1 cellular context compared by ENCODE assay signal in the genomic region with DNA sequence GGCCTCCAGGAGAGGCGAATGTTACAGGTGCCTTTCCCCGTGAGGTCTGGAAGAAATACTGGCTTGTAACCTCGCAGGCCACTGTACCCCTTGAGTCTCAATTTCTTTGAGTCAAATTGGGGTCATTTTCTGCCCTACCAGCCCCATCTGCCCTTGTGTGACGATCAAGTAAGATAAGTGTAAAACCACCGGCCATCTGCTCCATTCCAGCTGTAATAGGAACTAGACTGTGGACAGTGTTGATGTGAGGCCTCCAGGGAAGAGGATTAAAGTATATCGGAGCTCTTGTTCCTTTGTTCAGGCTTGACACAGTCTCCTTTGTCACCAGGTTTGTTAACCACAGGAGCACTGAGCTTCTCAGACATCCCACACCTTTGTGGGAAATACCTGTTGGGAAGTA.
TF ChIP-seq lines count a peak whose summit lies in the region.

No MANE protein-coding gene starts in this region.

TF ChIP-seq in HCT116, 20 proteins besides CTCF, POLR2A, EP300 and RAD21:
- TF ChIP-seq, protein P1, sequence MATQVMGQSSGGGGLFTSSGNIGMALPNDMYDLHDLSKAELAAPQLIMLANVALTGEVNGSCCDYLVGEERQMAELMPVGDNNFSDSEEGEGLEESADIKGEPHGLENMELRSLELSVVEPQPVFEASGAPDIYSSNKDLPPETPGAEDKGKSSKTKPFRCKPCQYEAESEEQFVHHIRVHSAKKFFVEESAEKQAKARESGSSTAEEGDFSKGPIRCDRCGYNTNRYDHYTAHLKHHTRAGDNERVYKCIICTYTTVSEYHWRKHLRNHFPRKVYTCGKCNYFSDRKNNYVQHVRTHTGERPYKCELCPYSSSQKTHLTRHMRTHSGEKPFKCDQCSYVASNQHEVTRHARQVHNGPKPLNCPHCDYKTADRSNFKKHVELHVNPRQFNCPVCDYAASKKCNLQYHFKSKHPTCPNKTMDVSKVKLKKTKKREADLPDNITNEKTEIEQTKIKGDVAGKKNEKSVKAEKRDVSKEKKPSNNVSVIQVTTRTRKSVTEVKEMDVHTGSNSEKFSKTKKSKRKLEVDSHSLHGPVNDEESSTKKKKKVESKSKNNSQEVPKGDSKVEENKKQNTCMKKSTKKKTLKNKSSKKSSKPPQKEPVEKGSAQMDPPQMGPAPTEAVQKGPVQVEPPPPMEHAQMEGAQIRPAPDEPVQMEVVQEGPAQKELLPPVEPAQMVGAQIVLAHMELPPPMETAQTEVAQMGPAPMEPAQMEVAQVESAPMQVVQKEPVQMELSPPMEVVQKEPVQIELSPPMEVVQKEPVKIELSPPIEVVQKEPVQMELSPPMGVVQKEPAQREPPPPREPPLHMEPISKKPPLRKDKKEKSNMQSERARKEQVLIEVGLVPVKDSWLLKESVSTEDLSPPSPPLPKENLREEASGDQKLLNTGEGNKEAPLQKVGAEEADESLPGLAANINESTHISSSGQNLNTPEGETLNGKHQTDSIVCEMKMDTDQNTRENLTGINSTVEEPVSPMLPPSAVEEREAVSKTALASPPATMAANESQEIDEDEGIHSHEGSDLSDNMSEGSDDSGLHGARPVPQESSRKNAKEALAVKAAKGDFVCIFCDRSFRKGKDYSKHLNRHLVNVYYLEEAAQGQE (IDR thresholded peaks at IDR 0.05; ENCODE audit: low read depth) = no peak
- TF ChIP-seq EGR1 (IDR thresholded peaks at IDR 0.05; ENCODE audit: low read depth) (no peak), SIN3A (IDR thresholded peaks at IDR 0.05; ENCODE audit: low read depth) (no peak), ELF1 (IDR thresholded peaks at IDR 0.05; ENCODE audit: borderline replicate concordance, low read depth) (no peak), ZNF274 (IDR thresholded peaks at IDR 0.05; ENCODE audit: low read depth, low read length) (no peak), CBX3 (IDR thresholded peaks at IDR 0.05; ENCODE audit: low read depth) (no peak), ATF3 (IDR thresholded peaks at IDR 0.05) (no peak), YY1 (IDR thresholded peaks at IDR 0.05; ENCODE audit: extremely low read depth, insufficient replicate concordance, low read depth, low read length) (no peak), JUND (IDR thresholded peaks at IDR 0.05) (no peak), EZH2 (IDR thresholded peaks at IDR 0.05) (no peak), EZH2phosphoT487 (IDR thresholded peaks at IDR 0.05; ENCODE audit: borderline replicate concordance) (no peak), ZFX (IDR thresholded peaks at IDR 0.05) (no peak), CEBPB (IDR thresholded peaks at IDR 0.05; ENCODE audit: low read depth) (no peak), SRF (IDR thresholded peaks at IDR 0.05; ENCODE audit: low read depth) (no peak), POLR2AphosphoS5 (IDR thresholded peaks at IDR 0.05; ENCODE audit: low read depth, low read length) (no peak), SP1 (IDR thresholded peaks at IDR 0.05; ENCODE audit: low read depth) (no peak), FOSL1 (IDR thresholded peaks at IDR 0.05; ENCODE audit: low read depth) (no peak), TCF7L2 (IDR thresholded peaks at IDR 0.05; ENCODE audit: borderline replicate concordance, extremely low read depth, insufficient read depth, insufficient read length) (no peak)
- TF ChIP-seq, protein P2, sequence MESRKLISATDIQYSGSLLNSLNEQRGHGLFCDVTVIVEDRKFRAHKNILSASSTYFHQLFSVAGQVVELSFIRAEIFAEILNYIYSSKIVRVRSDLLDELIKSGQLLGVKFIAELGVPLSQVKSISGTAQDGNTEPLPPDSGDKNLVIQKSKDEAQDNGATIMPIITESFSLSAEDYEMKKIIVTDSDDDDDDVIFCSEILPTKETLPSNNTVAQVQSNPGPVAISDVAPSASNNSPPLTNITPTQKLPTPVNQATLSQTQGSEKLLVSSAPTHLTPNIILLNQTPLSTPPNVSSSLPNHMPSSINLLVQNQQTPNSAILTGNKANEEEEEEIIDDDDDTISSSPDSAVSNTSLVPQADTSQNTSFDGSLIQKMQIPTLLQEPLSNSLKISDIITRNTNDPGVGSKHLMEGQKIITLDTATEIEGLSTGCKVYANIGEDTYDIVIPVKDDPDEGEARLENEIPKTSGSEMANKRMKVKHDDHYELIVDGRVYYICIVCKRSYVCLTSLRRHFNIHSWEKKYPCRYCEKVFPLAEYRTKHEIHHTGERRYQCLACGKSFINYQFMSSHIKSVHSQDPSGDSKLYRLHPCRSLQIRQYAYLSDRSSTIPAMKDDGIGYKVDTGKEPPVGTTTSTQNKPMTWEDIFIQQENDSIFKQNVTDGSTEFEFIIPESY (IDR thresholded peaks at IDR 0.05; ENCODE audit: extremely low read depth, insufficient replicate concordance, low read length) = no peak
TF ChIP-seq in HCT116: peak in this region for 0.
